In the genomic region with DNA sequence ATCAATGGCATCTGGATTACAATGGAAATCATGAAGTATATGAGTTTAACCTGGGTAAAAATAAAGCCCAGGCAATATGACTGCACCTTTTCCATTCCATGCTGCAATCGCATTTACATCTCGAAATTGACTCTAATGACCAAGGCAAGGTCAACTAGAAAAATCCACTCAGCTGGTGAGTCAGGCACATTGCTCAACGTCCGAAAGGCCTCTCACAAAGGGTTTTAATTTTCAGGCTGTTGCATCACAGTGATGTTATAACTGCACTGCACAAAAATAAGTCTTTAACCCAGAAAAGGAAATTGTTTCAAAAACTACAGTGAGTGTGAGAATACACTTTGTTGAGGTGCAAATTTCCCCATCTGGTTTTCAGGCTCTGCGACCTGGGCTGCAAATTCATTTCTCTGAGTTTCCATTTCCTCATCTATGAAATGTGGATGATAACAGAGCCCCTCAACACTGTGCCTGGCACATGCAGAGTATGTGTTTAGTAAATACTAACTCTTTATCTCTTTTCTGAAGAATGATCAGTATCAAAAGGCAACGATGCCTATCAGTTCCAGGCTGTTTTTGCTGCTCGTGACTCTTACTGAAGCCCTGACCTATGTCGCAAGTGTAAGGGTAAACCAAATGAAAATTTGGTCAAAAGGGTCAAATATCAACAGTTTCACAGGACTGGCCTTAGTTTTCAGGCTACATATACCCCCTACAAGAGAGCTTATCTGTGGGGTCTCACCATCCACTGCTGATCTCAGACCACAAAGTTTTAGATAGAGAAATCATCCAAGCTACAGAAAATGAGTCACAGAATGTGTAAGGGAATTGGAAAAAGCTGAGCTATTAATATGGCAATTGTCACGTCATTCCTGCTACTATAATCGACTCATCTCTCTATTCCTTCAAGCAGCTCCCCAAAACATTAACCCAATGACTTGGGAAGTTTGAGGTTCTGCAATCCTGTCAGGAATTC, we compare ENCODE assay signal across 1 cellular context.
TF ChIP-seq lines count a peak whose summit lies in the region.

No MANE protein-coding gene starts in this region.

TF ChIP-seq in HepG2, 621 proteins besides CTCF, POLR2A, EP300 and RAD21 (continued from another document):
- no peak for TF ChIP-seq GABPA (IDR thresholded peaks at IDR 0.05; ENCODE audit: low read depth, low read length)
- TF ChIP-seq GABPA (CRISPR knock-in tag; IDR thresholded peaks at IDR 0.05; ENCODE audit: low read depth), result 0 out of 2 replicates have a peak, but pooled peaks have one; percentile 23
- TF ChIP-seq ZNF33A (CRISPR knock-in tag; IDR thresholded peaks at IDR 0.05; ENCODE audit: borderline replicate concordance), result no peak
- peak in 1 of 2 experiments; percentile 84; a peak in 2 of 4 replicates for TF ChIP-seq KLF16 (CRISPR knock-in tag; IDR thresholded peaks at IDR 0.05)
- TF ChIP-seq SRSF4 (IDR thresholded peaks at IDR 0.05; ENCODE audit: low read depth, low read length, poor library complexity, severe bottlenecking), result no peak
- no peak for TF ChIP-seq ZFP62 (CRISPR knock-in tag; IDR thresholded peaks at IDR 0.05)
- no peak for TF ChIP-seq NFE2 (CRISPR knock-in tag; IDR thresholded peaks at IDR 0.05)
- no peak for TF ChIP-seq ZNF260 (CRISPR knock-in tag; IDR thresholded peaks at IDR 0.05; ENCODE audit: borderline replicate concordance, low read depth)
- no peak for TF ChIP-seq NRL (CRISPR knock-in tag; IDR thresholded peaks at IDR 0.05; ENCODE audit: borderline replicate concordance)
- peak; percentile 67 for TF ChIP-seq THAP11 (CRISPR knock-in tag; IDR thresholded peaks at IDR 0.05)
- no peak for TF ChIP-seq ZNF660 (CRISPR knock-in tag; IDR thresholded peaks at IDR 0.05; ENCODE audit: borderline replicate concordance, low read depth)
- no peak for TF ChIP-seq GABPB1 (CRISPR knock-in tag; IDR thresholded peaks at IDR 0.05)
- peak; percentile 73 for TF ChIP-seq HNF4A (CRISPR knock-in tag; IDR thresholded peaks at IDR 0.05)
- TF ChIP-seq HNRNPUL1 (IDR thresholded peaks at IDR 0.05; ENCODE audit: low read depth, low read length), result no peak
- TF ChIP-seq KLF15 (CRISPR knock-in tag; IDR thresholded peaks at IDR 0.05; ENCODE audit: borderline replicate concordance), result no peak
- no peak for TF ChIP-seq MATR3 (CRISPR knock-in tag; IDR thresholded peaks at IDR 0.05)
- TF ChIP-seq KAT8 (CRISPR knock-in tag; IDR thresholded peaks at IDR 0.05), result peak; percentile 71; the same call in 1 of the 2 replicates
- TF ChIP-seq ZSCAN9 (CRISPR knock-in tag; IDR thresholded peaks at IDR 0.05; ENCODE audit: borderline replicate concordance), result no peak
- TF ChIP-seq ZNF614 (CRISPR knock-in tag; IDR thresholded peaks at IDR 0.05; ENCODE audit: borderline replicate concordance), result 0 out of 2 replicates have a peak, but pooled peaks have one; percentile 55
- TF ChIP-seq NFKB2 (CRISPR knock-in tag; IDR thresholded peaks at IDR 0.05; ENCODE audit: borderline replicate concordance), result no peak
- TF ChIP-seq, protein P1, sequence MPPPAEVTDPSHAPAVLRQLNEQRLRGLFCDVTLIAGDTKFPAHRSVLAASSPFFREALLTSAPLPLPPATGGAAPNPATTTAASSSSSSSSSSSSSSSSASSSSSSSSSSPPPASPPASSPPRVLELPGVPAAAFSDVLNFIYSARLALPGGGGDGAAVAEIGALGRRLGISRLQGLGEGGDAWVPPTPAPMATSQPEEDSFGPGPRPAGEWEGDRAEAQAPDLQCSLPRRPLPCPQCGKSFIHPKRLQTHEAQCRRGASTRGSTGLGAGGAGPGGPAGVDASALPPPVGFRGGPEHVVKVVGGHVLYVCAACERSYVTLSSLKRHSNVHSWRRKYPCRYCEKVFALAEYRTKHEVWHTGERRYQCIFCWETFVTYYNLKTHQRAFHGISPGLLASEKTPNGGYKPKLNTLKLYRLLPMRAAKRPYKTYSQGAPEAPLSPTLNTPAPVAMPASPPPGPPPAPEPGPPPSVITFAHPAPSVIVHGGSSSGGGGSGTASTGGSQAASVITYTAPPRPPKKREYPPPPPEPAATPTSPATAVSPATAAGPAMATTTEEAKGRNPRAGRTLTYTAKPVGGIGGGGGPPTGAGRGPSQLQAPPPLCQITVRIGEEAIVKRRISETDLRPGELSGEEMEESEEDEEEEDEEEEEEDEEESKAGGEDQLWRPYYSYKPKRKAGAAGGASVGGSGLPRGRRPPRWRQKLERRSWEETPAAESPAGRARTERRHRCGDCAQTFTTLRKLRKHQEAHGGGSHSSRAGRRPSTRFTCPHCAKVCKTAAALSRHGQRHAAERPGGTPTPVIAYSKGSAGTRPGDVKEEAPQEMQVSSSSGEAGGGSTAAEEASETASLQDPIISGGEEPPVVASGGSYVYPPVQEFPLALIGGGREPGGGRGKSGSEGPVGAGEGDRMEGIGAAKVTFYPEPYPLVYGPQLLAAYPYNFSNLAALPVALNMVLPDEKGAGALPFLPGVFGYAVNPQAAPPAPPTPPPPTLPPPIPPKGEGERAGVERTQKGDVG (CRISPR knock-in tag; IDR thresholded peaks at IDR 0.05; ENCODE audit: borderline replicate concordance), result no peak
- TF ChIP-seq MAFG (CRISPR knock-in tag; IDR thresholded peaks at IDR 0.05), result no peak
- no peak for TF ChIP-seq ZKSCAN5 (CRISPR knock-in tag; IDR thresholded peaks at IDR 0.05)
- no peak for TF ChIP-seq ZNF562 (CRISPR knock-in tag; IDR thresholded peaks at IDR 0.05; ENCODE audit: borderline replicate concordance)
TF ChIP-seq in HepG2: peak in this region for 172.
